8 cellular contexts compared by ENCODE assay signal in the genomic region with DNA sequence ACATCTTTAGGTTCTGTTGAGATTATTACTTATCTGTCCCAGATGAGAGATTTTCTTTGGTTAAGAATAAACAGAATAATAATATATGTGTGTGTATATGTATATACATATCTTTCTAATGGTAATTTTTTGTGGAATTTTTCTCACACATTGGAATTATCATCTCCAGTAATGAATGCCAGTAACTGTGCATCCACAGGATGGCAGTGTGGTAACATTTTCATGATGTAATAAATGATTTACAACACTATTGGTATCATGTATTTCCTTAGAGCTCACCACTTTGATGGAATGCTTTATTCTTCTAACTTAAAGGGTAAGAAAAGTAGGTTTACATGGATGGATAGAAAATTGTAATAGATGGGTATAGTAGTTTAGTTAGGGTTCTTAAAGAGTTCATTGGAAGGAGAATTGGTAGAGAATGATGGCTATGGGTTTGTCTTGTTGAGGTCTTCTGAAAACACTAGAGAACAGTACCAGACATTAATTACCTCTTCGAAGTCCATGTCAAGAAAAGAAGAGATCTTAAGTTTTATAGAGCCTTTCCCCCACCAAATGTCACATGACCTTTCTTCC.
DNase-seq lines count a peak whose midpoint lies in the region; ATAC-seq and TF ChIP-seq lines count a peak whose summit lies in the region.

No MANE protein-coding gene starts in this region.

- H3K9ac ChIP-seq in KMS-11: no peak overlapping the region

- no peak for DNase-seq in CD4-positive, alpha-beta T cell
- peak; percentile 59 to 70 for DNase-seq in cardiac fibroblast (ENCODE audit: low read depth in 2 of 2)
- DNase-seq in lung microvascular endothelial cell (ENCODE audit: low read depth in 2 of 2): peak; percentile 64 to 77
- DNase-seq in NCI-H2081 treated with DMSO at 0.1 percent for 48 hours (lab: John Stamatoyannopoulos, UW): no peak

- POLR2A ChIA-PET in CD4-positive, alpha-beta T cell (lab: Charles Lee): no interaction called here

- no peaks in the 10 kb centered on the region for H3K36me3 ChIP-seq in KMS-11 (ENCODE audit: insufficient read depth)

- H3K4me2 ChIP-seq in KMS-11: no peak overlapping the region

- H3K27ac Mint-ChIP-seq in CD4-positive, alpha-beta T cell: peak overlapping the region; percentile 6

- no peak overlapping the region for H2AFZ ChIP-seq in KMS-11 (ENCODE audit: low read depth)

- no peak for TF ChIP-seq CTCF in CD4-positive, alpha-beta T cell (IDR thresholded peaks at IDR 0.05)
- 0 out of 2 replicates have a peak, but pooled peaks have one; percentile 26 for TF ChIP-seq CTCF in KMS-11 (conservative IDR thresholded peaks at IDR 0.05; ENCODE audit: low read depth, low read length)
- TF ChIP-seq CTCF in cardiac fibroblast (IDR thresholded peaks at IDR 0.05; ENCODE audit: low read depth, low read length): peak; percentile 56

- no peak overlapping the region for H3K27ac ChIP-seq in CD4-positive, alpha-beta T cell (ENCODE audit: low read depth, low read length)
- no peak overlapping the region for H3K27ac ChIP-seq in KMS-11

- peaks cover 97% of the 10 kb centered on the region for H3K36me3 Mint-ChIP-seq in CD4-positive, alpha-beta T cell (ENCODE audit: low read depth)

- H3K79me2 ChIP-seq in KMS-11 (ENCODE audit: insufficient read depth, low read depth): 0 out of 2 replicates have a peak, but pooled peaks cover 5% of the 10 kb centered on the region

- peaks cover 19% of the 10 kb centered on the region for H3K9me3 ChIP-seq in CD4-positive, alpha-beta T cell (ENCODE audit: control insufficient read depth, low read length)

- no peaks in the 10 kb centered on the region for H3K27me3 Mint-ChIP-seq in CD4-positive, alpha-beta T cell

- H3K4me1 Mint-ChIP-seq in CD4-positive, alpha-beta T cell (ENCODE audit: low read depth): peaks cover 82% of the 10 kb centered on the region

- ATAC-seq in CD4-positive, alpha-beta T cell (ENCODE audit: poor library complexity): no peak
- no peak for ATAC-seq in HG03432 (IDR thresholded peaks at IDR 0.05; ENCODE audit: unreplicated experiment)
- no peak for ATAC-seq in HG03354 (IDR thresholded peaks at IDR 0.05; ENCODE audit: poor library complexity, severe bottlenecking, unreplicated experiment)
- no peak for ATAC-seq in GM21447 (IDR thresholded peaks at IDR 0.05; ENCODE audit: unreplicated experiment)

- no peaks in the 10 kb centered on the region for H3K27me3 ChIP-seq in CD4-positive, alpha-beta T cell (ENCODE audit: control insufficient read depth, insufficient read depth, low read length)
- H3K27me3 ChIP-seq in KMS-11 (ENCODE audit: insufficient read depth, low read depth): no peaks in the 10 kb centered on the region

- no peak overlapping the region for H3K4me3 Mint-ChIP-seq in CD4-positive, alpha-beta T cell

- no peak overlapping the region for H3K4me3 ChIP-seq in KMS-11 (IDR thresholded peaks at IDR 0.05; ENCODE audit: insufficient read depth, low read depth, low read length)
- no peak overlapping the region for H3K4me3 ChIP-seq in cardiac fibroblast (replicated peaks in 1 of 2; ENCODE audit: low read depth in 2 of 2, low read length in 2 of 2)

- no peaks in the 10 kb centered on the region for H3K4me1 ChIP-seq in KMS-11 (ENCODE audit: low read depth, poor library complexity, severe bottlenecking)

- CTCF ChIA-PET in CD4-positive, alpha-beta T cell (lab: Charles Lee): no interaction called here

- peaks cover 11% of the 10 kb centered on the region for H3K9me3 Mint-ChIP-seq in CD4-positive, alpha-beta T cell

- H4K20me1 ChIP-seq in KMS-11 (ENCODE audit: insufficient read depth): no peaks in the 10 kb centered on the region

- intact Hi-C loops in CD4-positive, alpha-beta T cell (cut with DNase I, micrococcal nuclease): loop anchor here (2.0 to 5.0 kb wide), 2 partner anchors 38 to 534 kb away; no protein-coding TSS in a partner anchor

Comparison
In these comparisons a context has a peak if more than half of its experiments do, and no peak if none do; other contexts are left out.
1. DNase-seq: peak in cardiac fibroblast (2 of 2) and lung microvascular endothelial cell (2 of 2); none in CD4-positive, alpha-beta T cell (0 of 10) and NCI-H2081 treated with DMSO at 0.1 percent for 48 hours (single experiment).